1 cellular context compared by ENCODE assay signal in the genomic region with DNA sequence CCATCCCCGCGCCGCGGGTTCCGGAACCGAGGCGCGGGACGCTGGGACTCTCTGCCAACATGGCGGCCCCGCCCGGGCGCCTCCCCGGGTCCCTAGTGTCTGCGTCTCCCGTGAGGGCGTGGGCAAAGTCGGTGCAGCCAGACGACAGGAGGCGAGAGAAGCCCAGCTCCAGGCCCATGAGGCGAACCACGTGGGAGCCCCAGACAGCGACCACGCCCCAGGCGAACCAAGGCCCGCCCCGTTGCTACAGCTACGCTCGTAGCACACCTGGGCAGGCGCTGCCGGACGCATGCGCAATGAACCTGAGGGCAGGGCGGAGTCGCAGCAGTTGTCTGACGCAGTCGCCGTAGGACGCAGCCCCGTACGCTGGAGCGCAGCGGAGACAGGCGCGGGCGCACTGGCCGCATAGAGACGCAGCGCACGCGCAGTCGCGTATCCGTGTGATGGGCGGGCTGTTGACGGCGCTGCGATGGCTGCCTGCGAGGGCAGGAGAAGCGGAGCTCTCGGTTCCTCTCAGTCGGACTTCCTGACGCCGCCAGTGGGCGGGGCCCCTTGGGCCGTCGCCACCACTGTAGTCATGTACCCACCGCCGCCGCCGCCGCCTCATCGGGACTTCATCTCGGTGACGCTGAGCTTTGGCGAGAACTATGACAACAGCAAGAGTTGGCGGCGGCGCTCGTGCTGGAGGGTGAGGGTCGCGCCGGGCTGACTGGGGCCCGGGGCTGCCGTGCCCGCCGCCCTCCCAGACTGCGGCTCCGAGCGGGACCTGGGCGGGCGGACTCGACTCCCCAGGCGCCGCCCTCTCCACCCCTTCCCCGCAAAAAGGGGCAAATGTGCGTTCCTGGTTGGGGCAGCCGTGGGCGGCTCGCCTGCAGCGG.
A peak's percentile ranks its signal among the peaks of the same experiment; 100 is the strongest.
TF ChIP-seq lines count a peak whose summit lies in the region.

A gene (plus strand): TSS at position 455 of the 878 bp plus-strand sequence. CDS start 15 bp downstream, at position 470.

TF ChIP-seq in H1, 55 proteins besides CTCF, POLR2A, EP300 and RAD21 (continued from another document):
- peak; percentile 34 for TF ChIP-seq EZH2 (IDR thresholded peaks at IDR 0.05; ENCODE audit: low read depth, low read length, severe bottlenecking)
- TF ChIP-seq POLR2AphosphoS5 (IDR thresholded peaks at IDR 0.05; ENCODE audit: low read depth, low read length), result peak; percentile 60; the same call in 1 of the 2 replicates
- TF ChIP-seq, protein P1, sequence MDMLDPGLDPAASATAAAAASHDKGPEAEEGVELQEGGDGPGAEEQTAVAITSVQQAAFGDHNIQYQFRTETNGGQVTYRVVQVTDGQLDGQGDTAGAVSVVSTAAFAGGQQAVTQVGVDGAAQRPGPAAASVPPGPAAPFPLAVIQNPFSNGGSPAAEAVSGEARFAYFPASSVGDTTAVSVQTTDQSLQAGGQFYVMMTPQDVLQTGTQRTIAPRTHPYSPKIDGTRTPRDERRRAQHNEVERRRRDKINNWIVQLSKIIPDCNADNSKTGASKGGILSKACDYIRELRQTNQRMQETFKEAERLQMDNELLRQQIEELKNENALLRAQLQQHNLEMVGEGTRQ (IDR thresholded peaks at IDR 0.05; ENCODE audit: low read length), result peak; percentile 75
- no peak for TF ChIP-seq RFX5 (IDR thresholded peaks at IDR 0.05; ENCODE audit: borderline replicate concordance, low read depth, low read length)
- no peak for TF ChIP-seq CBX5 (IDR thresholded peaks at IDR 0.05; ENCODE audit: low read depth, low read length)
- TF ChIP-seq CTBP2 (IDR thresholded peaks at IDR 0.05; ENCODE audit: borderline replicate concordance, insufficient read depth, insufficient read length, low read length), result no peak
- TF ChIP-seq HDAC2 (IDR thresholded peaks at IDR 0.05; ENCODE audit: borderline replicate concordance in 1 of 2, low read depth in 2 of 2, low read length in 2 of 2), result 0 out of 4 replicates have a peak, but pooled peaks of 1 of the 2 experiments have one; percentile 21
- TF ChIP-seq, protein P2, sequence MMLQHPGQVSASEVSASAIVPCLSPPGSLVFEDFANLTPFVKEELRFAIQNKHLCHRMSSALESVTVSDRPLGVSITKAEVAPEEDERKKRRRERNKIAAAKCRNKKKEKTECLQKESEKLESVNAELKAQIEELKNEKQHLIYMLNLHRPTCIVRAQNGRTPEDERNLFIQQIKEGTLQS (IDR thresholded peaks at IDR 0.05; ENCODE audit: insufficient read depth, low read depth, low read length), result peak; percentile 58
- TF ChIP-seq, protein P3, sequence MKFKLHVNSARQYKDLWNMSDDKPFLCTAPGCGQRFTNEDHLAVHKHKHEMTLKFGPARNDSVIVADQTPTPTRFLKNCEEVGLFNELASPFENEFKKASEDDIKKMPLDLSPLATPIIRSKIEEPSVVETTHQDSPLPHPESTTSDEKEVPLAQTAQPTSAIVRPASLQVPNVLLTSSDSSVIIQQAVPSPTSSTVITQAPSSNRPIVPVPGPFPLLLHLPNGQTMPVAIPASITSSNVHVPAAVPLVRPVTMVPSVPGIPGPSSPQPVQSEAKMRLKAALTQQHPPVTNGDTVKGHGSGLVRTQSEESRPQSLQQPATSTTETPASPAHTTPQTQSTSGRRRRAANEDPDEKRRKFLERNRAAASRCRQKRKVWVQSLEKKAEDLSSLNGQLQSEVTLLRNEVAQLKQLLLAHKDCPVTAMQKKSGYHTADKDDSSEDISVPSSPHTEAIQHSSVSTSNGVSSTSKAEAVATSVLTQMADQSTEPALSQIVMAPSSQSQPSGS (IDR thresholded peaks at IDR 0.05; ENCODE audit: low read length), result no peak
- no peak for TF ChIP-seq BRCA1 (IDR thresholded peaks at IDR 0.05; ENCODE audit: low read depth, low read length)
- no peak for TF ChIP-seq HDAC6 (IDR thresholded peaks at IDR 0.05; ENCODE audit: low read depth, low read length)
- no peak for TF ChIP-seq JUND (IDR thresholded peaks at IDR 0.05; ENCODE audit: low read length)
- TF ChIP-seq CHD2 (IDR thresholded peaks at IDR 0.05; ENCODE audit: low read length), result no peak
- TF ChIP-seq RBBP5 (IDR thresholded peaks at IDR 0.05; ENCODE audit: borderline replicate concordance, low read depth, low read length), result no peak
- no peak for TF ChIP-seq ZNF274 (IDR thresholded peaks at IDR 0.05; ENCODE audit: borderline replicate concordance, extremely low read depth, low read length)
- TF ChIP-seq TEAD4 (IDR thresholded peaks at IDR 0.05; ENCODE audit: low read depth, low read length), result peak; percentile 19; the same call in 1 of the 2 replicates
- no peak; the same call in 1 of the 2 replicates for TF ChIP-seq TBP (IDR thresholded peaks at IDR 0.05; ENCODE audit: low read depth, low read length)
- TF ChIP-seq RXRA (IDR thresholded peaks at IDR 0.05; ENCODE audit: insufficient read depth, low read depth, low read length), result no peak
- no peak for TF ChIP-seq SIRT6 (IDR thresholded peaks at IDR 0.05; ENCODE audit: low read length)
- no peak for TF ChIP-seq KDM1A (IDR thresholded peaks at IDR 0.05; ENCODE audit: borderline replicate concordance, low read length)
- TF ChIP-seq, protein P4, sequence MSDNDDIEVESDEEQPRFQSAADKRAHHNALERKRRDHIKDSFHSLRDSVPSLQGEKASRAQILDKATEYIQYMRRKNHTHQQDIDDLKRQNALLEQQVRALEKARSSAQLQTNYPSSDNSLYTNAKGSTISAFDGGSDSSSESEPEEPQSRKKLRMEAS (IDR thresholded peaks at IDR 0.05), result peak; percentile 90
- TF ChIP-seq SIN3A (conservative IDR thresholded peaks at IDR 0.05 in 1 of 2, IDR thresholded peaks at IDR 0.05 in 1 of 2; ENCODE audit: low read depth in 1 of 2, low read length in 2 of 2), result peak; percentile 64 to 86; a peak in 2 of 4 replicates
- peak; percentile 89 for TF ChIP-seq YY1 (IDR thresholded peaks at IDR 0.05; ENCODE audit: low read depth, low read length)
- TF ChIP-seq CBX8 (IDR thresholded peaks at IDR 0.05; ENCODE audit: borderline replicate concordance, low read depth, low read length), result no peak
- peak; percentile 82 for TF ChIP-seq TAF1 (IDR thresholded peaks at IDR 0.05; ENCODE audit: low read depth, low read length)
- TF ChIP-seq TCF12 (IDR thresholded peaks at IDR 0.05; ENCODE audit: low read depth, low read length), result no peak
